8 cellular contexts compared by ENCODE assay signal in genomic region chr5:180352116-180352975, GRCh38. TPM values are rescaled to one million over a fixed set of nuclear protein-coding genes. Genes with fewer than 3 reads are reported as not detected.
A peak's percentile ranks its signal among the peaks of the same experiment; 100 is the strongest.
DNase-seq lines count a peak whose midpoint lies in the region; ATAC-seq and TF ChIP-seq lines count a peak whose summit lies in the region.

No MANE protein-coding gene starts in this region.

- no peak for DNase-seq in CD4-positive, CD25-positive, alpha-beta regulatory T cell
- DNase-seq in IMR-90 (no peak), hepatic stellate cell (ENCODE audit: low spot score) (no peak), A172 (ENCODE audit: low spot score) (no peak), CD1c-positive myeloid dendritic cell (ENCODE audit: extremely low spot score) (no peak), NCI-H1092 treated with DMSO at 0.1 percent for 48 hours (lab: John Stamatoyannopoulos, UW) (no peak)
- no peak for DNase-seq in effector memory CD4-positive, alpha-beta T cell

- peak overlapping the region; percentile 81 for H2AFZ ChIP-seq in IMR-90 (replicated peaks; ENCODE audit: low read length, poor library complexity)

- no peak overlapping the region for H3K4me3 ChIP-seq in CD4-positive, CD25-positive, alpha-beta regulatory T cell (ENCODE audit: low read depth, low read length)
- peak overlapping the region; percentile 83 for H3K4me3 ChIP-seq in IMR-90 (ENCODE audit: insufficient read depth, low read depth, low read length)
- H3K4me3 ChIP-seq in effector memory CD4-positive, alpha-beta T cell (ENCODE audit: insufficient read depth, low read depth, low read length, poor library complexity, severe bottlenecking): peak overlapping the region; percentile 59
- H3K4me3 ChIP-seq in mucosa of rectum (ENCODE audit: low read length in 2 of 2): peak overlapping the region; percentile 52 to 60

- ATAC-seq in CD4-positive, CD25-positive, alpha-beta regulatory T cell (ENCODE audit: low read depth in 2 of 2): no peak
- peak; percentile 28 for ATAC-seq in IMR-90 (ENCODE audit: low read depth)

- no peak overlapping the region for H3K18ac ChIP-seq in IMR-90 (ENCODE audit: low read depth, low read length)

- no peak overlapping the region for H4K5ac ChIP-seq in IMR-90 (ENCODE audit: low read depth, low read length)

- H4K20me1 ChIP-seq in IMR-90 (ENCODE audit: insufficient read depth, low read length): no peaks in the 10 kb centered on the region

- in situ Hi-C loops in IMR-90 (cut with MboI; ENCODE audit: low sequenced_read_pairs): no loop called here

- H3K79me1 ChIP-seq in IMR-90 (ENCODE audit: low read depth in 1 of 2, low read length in 2 of 2): peaks cover 3 to 4% of the 10 kb centered on the region in 2 experiments; a peak in 2 of 4 replicates

- no peak overlapping the region; the same call in 1 of the 2 replicates for H2BK120ac ChIP-seq in IMR-90 (ENCODE audit: low read depth, low read length)

- H4K91ac ChIP-seq in IMR-90 (ENCODE audit: insufficient read depth, low read depth, low read length): no peak overlapping the region

- H3K27ac ChIP-seq in CD4-positive, CD25-positive, alpha-beta regulatory T cell (ENCODE audit: insufficient read depth, low read length, poor library complexity, severe bottlenecking): no peak overlapping the region
- H3K27ac ChIP-seq in IMR-90 (ENCODE audit: insufficient read depth, low read length): no peak overlapping the region; the same call in 1 of the 2 replicates
- H3K27ac ChIP-seq in effector memory CD4-positive, alpha-beta T cell (ENCODE audit: insufficient read depth, low read length, poor library complexity, severe bottlenecking): no peak overlapping the region
- H3K27ac ChIP-seq in mucosa of rectum (ENCODE audit: low read depth in 2 of 2, low read length in 2 of 2): no peak overlapping the region

- no peak overlapping the region for H3K27ac Mint-ChIP-seq in CD4-positive, CD25-positive, alpha-beta regulatory T cell

- no peaks in the 10 kb centered on the region; the same call in 1 of the 2 replicates for H3K9me1 ChIP-seq in IMR-90 (ENCODE audit: insufficient read depth, low read length)

- peak overlapping the region; percentile 53 for H3K4ac ChIP-seq in IMR-90 (ENCODE audit: low read depth, low read length)

- peak overlapping the region; percentile 84 for H3K4me2 ChIP-seq in IMR-90 (ENCODE audit: low read depth, low read length)

- H2BK20ac ChIP-seq in IMR-90 (ENCODE audit: low read depth, low read length): no peak overlapping the region

- H3K56ac ChIP-seq in IMR-90 (ENCODE audit: extremely low read depth, insufficient read depth, low read length): no peak overlapping the region

- peak overlapping the region; percentile 82 for H3K23ac ChIP-seq in IMR-90 (ENCODE audit: low read depth, low read length)

- dilution Hi-C loops in IMR-90 (cut with HindIII; ENCODE audit: low sequenced_read_pairs, unreplicated experiment): no loop called here

- no peak overlapping the region for H2BK15ac ChIP-seq in IMR-90 (ENCODE audit: low read depth, low read length)

- H3K9me3 ChIP-seq in CD4-positive, CD25-positive, alpha-beta regulatory T cell (ENCODE audit: control insufficient read depth in 2 of 2, low read length in 2 of 2): no peaks in the 10 kb centered on the region
- H3K9me3 ChIP-seq in IMR-90 (ENCODE audit: control insufficient read depth, insufficient read depth, low read length) (no peaks in the 10 kb centered on the region), mucosa of rectum (ENCODE audit: control insufficient read depth in 2 of 2, low read length in 2 of 2) (no peaks in the 10 kb centered on the region)
- no peaks in the 10 kb centered on the region for H3K9me3 ChIP-seq in effector memory CD4-positive, alpha-beta T cell (ENCODE audit: control insufficient read depth, low read length)

- no peak overlapping the region for H2AK5ac ChIP-seq in IMR-90 (ENCODE audit: low read depth, low read length)

- BruUV-seq in IMR-90 (replicated peaks; lab: Mats Ljungman, UMichigan): no TSS peak

- CTCF ChIA-PET in IMR-90 (lab: Yijun Ruan, JAX): interaction anchor here (1.1 kb wide), 1 partner anchor 36 kb away, joined by 4 read pairs; no protein-coding TSS in a partner anchor

- H3K9ac ChIP-seq in IMR-90 (ENCODE audit: low read depth, low read length) (peak overlapping the region; percentile 45; the same call in 1 of the 2 replicates), mucosa of rectum (ENCODE audit: low read depth in 1 of 2, low read length in 2 of 2) (peak overlapping the region in 1 of 2 donors; percentile 57)

- peaks cover 0 to 11% (median 2%) of the 10 kb centered on the region in 4 donors for H3K4me1 Mint-ChIP-seq in CD4-positive, CD25-positive, alpha-beta regulatory T cell

- intact Hi-C loops in IMR-90 (cut with micrococcal nuclease): loop anchor here (1.0 to 2.0 kb wide), 3 partner anchors 60 to 434 kb away; partner anchors contain the start of gene MAPK9

- no peak for TF ChIP-seq POLR2A in IMR-90 (IDR thresholded peaks at IDR 0.05; ENCODE audit: low read depth, low read length)

- H3K9me3 Mint-ChIP-seq in CD4-positive, CD25-positive, alpha-beta regulatory T cell: peaks cover 0 to 3% (median 0%) of the 10 kb centered on the region in 7 donors

- peaks cover 22% of the 10 kb centered on the region for H3K4me1 ChIP-seq in CD4-positive, CD25-positive, alpha-beta regulatory T cell (ENCODE audit: control insufficient read depth, insufficient read depth, low read length, poor library complexity, severe bottlenecking)
- H3K4me1 ChIP-seq in IMR-90 (ENCODE audit: control insufficient read depth, insufficient read depth, low read length) (no peaks in the 10 kb centered on the region; the same call in 1 of the 2 replicates), mucosa of rectum (ENCODE audit: control insufficient read depth in 2 of 2, insufficient read depth in 2 of 2, low read length in 2 of 2) (peaks cover 0 to 3% of the 10 kb centered on the region in 2 donors)
- H3K4me1 ChIP-seq in effector memory CD4-positive, alpha-beta T cell (ENCODE audit: control insufficient read depth, insufficient read depth, low read length, poor library complexity, severe bottlenecking): peaks cover 12% of the 10 kb centered on the region

- POLR2A ChIA-PET in IMR-90 (lab: Charles Lee; ENCODE audit: unreplicated experiment): no interaction called here

- no peak overlapping the region for H2BK5ac ChIP-seq in IMR-90 (ENCODE audit: low read depth, low read length, poor library complexity, severe bottlenecking)

- no peaks in the 10 kb centered on the region for H3K36me3 ChIP-seq in CD4-positive, CD25-positive, alpha-beta regulatory T cell (ENCODE audit: control insufficient read depth, insufficient read depth, low read length)
- H3K36me3 ChIP-seq in IMR-90 (ENCODE audit: control insufficient read depth, insufficient read depth, low read length) (no peaks in the 10 kb centered on the region), mucosa of rectum (ENCODE audit: control insufficient read depth in 2 of 2, insufficient read depth in 2 of 2, low read length in 2 of 2) (no peaks in the 10 kb centered on the region)
- no peaks in the 10 kb centered on the region for H3K36me3 ChIP-seq in effector memory CD4-positive, alpha-beta T cell (ENCODE audit: control insufficient read depth, insufficient read depth, low read length)

- peaks cover 46% of the 10 kb centered on the region for H3K27me3 Mint-ChIP-seq in CD4-positive, CD25-positive, alpha-beta regulatory T cell

- H3K36me3 Mint-ChIP-seq in CD4-positive, CD25-positive, alpha-beta regulatory T cell: no peaks in the 10 kb centered on the region

- H3K27me3 ChIP-seq in CD4-positive, CD25-positive, alpha-beta regulatory T cell (ENCODE audit: control insufficient read depth, insufficient read depth, low read length): peaks cover 19% of the 10 kb centered on the region
- H3K27me3 ChIP-seq in IMR-90 (ENCODE audit: control insufficient read depth, insufficient read depth, low read length) (peaks cover 13% of the 10 kb centered on the region; the same call in 1 of the 2 replicates), mucosa of rectum (ENCODE audit: control insufficient read depth in 2 of 2, insufficient read depth in 2 of 2, low read length in 2 of 2) (peaks cover 27 to 42% of the 10 kb centered on the region in 2 donors)
- H3K27me3 ChIP-seq in effector memory CD4-positive, alpha-beta T cell (replicated peaks; ENCODE audit: control insufficient read depth, insufficient read depth, low read length, poor library complexity, severe bottlenecking): peaks cover 33% of the 10 kb centered on the region

- peak overlapping the region; percentile 60 for H2AK9ac ChIP-seq in IMR-90 (replicated peaks; ENCODE audit: low read depth, low read length, poor library complexity)

- H3K4me3 Mint-ChIP-seq in CD4-positive, CD25-positive, alpha-beta regulatory T cell: peak overlapping the region; percentile 38 to 80 (median 74)

- peak overlapping the region in 1 of 2 experiments; percentile 41; a peak in 1 of 4 replicates for H4K8ac ChIP-seq in IMR-90 (ENCODE audit: low read depth in 2 of 2, low read length in 2 of 2)

- H3K14ac ChIP-seq in IMR-90 (replicated peaks; ENCODE audit: low read depth, low read length): no peak overlapping the region

- 0% methylated on average over 44 of the region's 89 CpGs; no CpG with 5 or more reads in 1 of the 2 experiments for WGBS in IMR-90 (ENCODE audit: extremely low coverage in 2 of 2, insufficient read length in 1 of 2), 2 experiments

- TF ChIP-seq CTCF in IMR-90 (conservative IDR thresholded peaks at IDR 0.05; ENCODE audit: low read depth, low read length): no peak; the same call in 1 of the 2 replicates

- TF ChIP-seq RAD21 in IMR-90 (IDR thresholded peaks at IDR 0.05; ENCODE audit: low read length): no peak; the same call in 1 of the 2 replicates

TF ChIP-seq in IMR-90, 13 proteins besides CTCF, POLR2A, EP300 and RAD21 (continues in another document):
- no peak for TF ChIP-seq MXI1 (IDR thresholded peaks at IDR 0.05; ENCODE audit: borderline replicate concordance, low read depth, low read length)
- TF ChIP-seq CHD1 (IDR thresholded peaks at IDR 0.05; ENCODE audit: low read depth, low read length): no peak
- no peak for TF ChIP-seq MAFK (IDR thresholded peaks at IDR 0.05; ENCODE audit: low read depth, low read length)
- no peak for TF ChIP-seq CEBPB (IDR thresholded peaks at IDR 0.05; ENCODE audit: low read depth, low read length)
- TF ChIP-seq, protein P1, sequence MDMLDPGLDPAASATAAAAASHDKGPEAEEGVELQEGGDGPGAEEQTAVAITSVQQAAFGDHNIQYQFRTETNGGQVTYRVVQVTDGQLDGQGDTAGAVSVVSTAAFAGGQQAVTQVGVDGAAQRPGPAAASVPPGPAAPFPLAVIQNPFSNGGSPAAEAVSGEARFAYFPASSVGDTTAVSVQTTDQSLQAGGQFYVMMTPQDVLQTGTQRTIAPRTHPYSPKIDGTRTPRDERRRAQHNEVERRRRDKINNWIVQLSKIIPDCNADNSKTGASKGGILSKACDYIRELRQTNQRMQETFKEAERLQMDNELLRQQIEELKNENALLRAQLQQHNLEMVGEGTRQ (IDR thresholded peaks at IDR 0.05; ENCODE audit: low read depth, low read length): no peak

RNA-seq across cellular contexts. Expression of gene GFPT2, which starts 0.8 kb away (rescaled TPM):
- total RNA-seq in CD4-positive, CD25-positive, alpha-beta regulatory T cell: not detected
- under 1 TPM in 1 of 4 donors, not detected in 3; 0.16 TPM for polyA plus RNA-seq in CD4-positive, CD25-positive, alpha-beta regulatory T cell
- 20.6 and 20.8 TPM in 2 replicates for total RNA-seq in IMR-90 (2012; rRNA removed)
- 17.7 and 20.3 TPM in 2 replicates for polyA plus RNA-seq in IMR-90 (2012; rRNA removed)
- polyA plus RNA-seq in IMR-90 (2012; cell fraction: cytosol; rRNA removed): 11.8 and 14.2 TPM in 2 replicates
- 18.2 and 28.4 TPM in 2 replicates for polyA plus RNA-seq in IMR-90 (2012; cell fraction: nucleus; rRNA removed; ENCODE audit: low replicate concordance)
- 42.0 and 50.5 TPM in 2 replicates for total RNA-seq in A172 (2014; rRNA removed; shearing (Covaris generic))

Comparison
In these comparisons a context has a peak if more than half of its experiments do, and no peak if none do; other contexts are left out.
1. RNA of gene GFPT2, which starts 0.8 kb away (total RNA-seq): 42.0 to 50.5 TPM in A172 and 20.6 to 20.8 TPM in IMR-90; not detected in CD4-positive, CD25-positive, alpha-beta regulatory T cell (single experiment); every median in the first group is over 10 times any median in the second.